Comparison of ENCODE assay signal across 9 cellular contexts in genomic region chr1:24929876-24930702, GRCh38. TPM values are rescaled to one million over a fixed set of nuclear protein-coding genes. Genes with fewer than 3 reads are reported as not detected.
A peak's percentile ranks its signal among the peaks of the same experiment; 100 is the strongest.
DNase-seq lines count a peak whose midpoint lies in the region; ATAC-seq and TF ChIP-seq lines count a peak whose summit lies in the region.
"Had no signal": no experiment of that assay in that cellular context is flagged by ENCODE, and none has a peak within 500 bp of the region (broad histone marks: within the 10 kb centered on the region; RNA-seq: fewer than 3 reads in every experiment).

RUNX3 (minus strand) TSS chr1:24930276; CDS start chr1:24929868, 408 bp downstream.

- CTCF ChIA-PET in T-cell (lab: Charles Lee), result interaction anchor here (0.6 to 4.0 kb wide), 14 partner anchors 17 to 1760 kb away, joined by 3 to 19 read pairs (median 3); no protein-coding TSS in a partner anchor

- no peaks in the 10 kb centered on the region for H3K9me3 ChIP-seq in left lung

- H3K4me3 Mint-ChIP-seq in T-cell (peak within 1 kb of the TSS; percentile 96 to 98 (median 98)), HFFc6 (no peak within 1 kb of the TSS)
- peak within 1 kb of the TSS; percentile 97 for H3K4me3 Mint-ChIP-seq in activated naive CD8-positive, alpha-beta T cell treated with anti-CD3 and anti-CD28 coated beads for 36 hours

- peak within 1 kb of the TSS; percentile 17 to 57 for H3K4me3 ChIP-seq in left lung

- TF ChIP-seq CTCF in left lung (IDR thresholded peaks at IDR 0.05), result peak in 1 of 2 donors; percentile 13
- TF ChIP-seq CTCF in HFFc6 (IDR thresholded peaks at IDR 0.05), result no peak

- ATAC-seq in GM21526 (IDR thresholded peaks at IDR 0.05; ENCODE audit: low FRiP score, unreplicated experiment) (peak; percentile 64), T-cell (replicated peaks in 1 of 4) (peak; percentile 80 to 87 (median 82)), left lung (peak; percentile 69)

- intact Hi-C loops in left lung (cut with DNase I), result loop anchor here in 1 of 2 donors (10.0 kb wide), 2 partner anchors 105 to 175 kb away; no protein-coding TSS in a partner anchor

- peak; percentile 76 for DNase-seq in GF-D8 (lab: John Stamatoyannopoulos, UW)
- DNase-seq in HuH-7 (ENCODE audit: low spot score), result peak; percentile 73
- DNase-seq in T-cell, result peak; percentile 85 to 95 (median 92)
- DNase-seq in activated naive CD8-positive, alpha-beta T cell treated with anti-CD3 and anti-CD28 coated beads for 36 hours, result peak; percentile 96
- DNase-seq in left lung, result peak; percentile 86 to 94
- peak; percentile 89 for DNase-seq in stimulated activated CD8-positive, alpha-beta memory T cell treated with anti-CD3 and anti-CD28 coated beads, Interleukin-12 subunit alpha, Interleukin-12 subunit beta, amount 100 ng/mL, for 4 hours (ENCODE audit: low read depth)
- DNase-seq in HFFc6, result no peak

- peaks cover 9 to 65% of the 10 kb centered on the region in 2 donors for H3K4me1 ChIP-seq in left lung

- H3K36me3 ChIP-seq in left lung, result no peaks in the 10 kb centered on the region

- peak within 1 kb of the TSS; percentile 56 to 81 for H3K27ac ChIP-seq in left lung
- H3K27ac ChIP-seq: epithelial cell of prostate had no signal

- H3K9me3 Mint-ChIP-seq in T-cell (no peaks in the 10 kb centered on the region), HFFc6 (no peaks in the 10 kb centered on the region)
- H3K9me3 Mint-ChIP-seq in activated naive CD8-positive, alpha-beta T cell treated with anti-CD3 and anti-CD28 coated beads for 36 hours, result no peaks in the 10 kb centered on the region

- H3K27ac Mint-ChIP-seq in T-cell (peak within 1 kb of the TSS; percentile 89 to 96), HFFc6 (no peak within 1 kb of the TSS)
- peak within 1 kb of the TSS; percentile 95 for H3K27ac Mint-ChIP-seq in activated naive CD8-positive, alpha-beta T cell treated with anti-CD3 and anti-CD28 coated beads for 36 hours

- POLR2A ChIA-PET in T-cell (lab: Charles Lee), result interaction anchor here (0.6 to 10.4 kb wide), 9 partner anchors 8 to 292 kb away, joined by 3 to 91 read pairs (median 3); no protein-coding TSS in a partner anchor

- peaks cover 16% of the 10 kb centered on the region for H3K36me3 Mint-ChIP-seq in T-cell
- H3K36me3 Mint-ChIP-seq in activated naive CD8-positive, alpha-beta T cell treated with anti-CD3 and anti-CD28 coated beads for 36 hours, result peaks cover 70% of the 10 kb centered on the region
- no peaks in the 10 kb centered on the region for H3K36me3 Mint-ChIP-seq in HFFc6 (ENCODE audit: low read depth)

- H3K27me3 Mint-ChIP-seq in T-cell (no peaks in the 10 kb centered on the region), HFFc6 (ENCODE audit: insufficient read depth) (peaks cover 64% of the 10 kb centered on the region)
- no peaks in the 10 kb centered on the region for H3K27me3 Mint-ChIP-seq in activated naive CD8-positive, alpha-beta T cell treated with anti-CD3 and anti-CD28 coated beads for 36 hours

- H3K27me3 ChIP-seq in left lung, result peaks cover 93 to 99% of the 10 kb centered on the region in 2 donors

- H3K4me1 Mint-ChIP-seq in T-cell, result peaks cover 48 to 64% (median 64%) of the 10 kb centered on the region in 3 donors
- peaks cover 57% of the 10 kb centered on the region for H3K4me1 Mint-ChIP-seq in activated naive CD8-positive, alpha-beta T cell treated with anti-CD3 and anti-CD28 coated beads for 36 hours
- peaks cover 25% of the 10 kb centered on the region for H3K4me1 Mint-ChIP-seq in HFFc6 (ENCODE audit: low read depth)

RNA-seq across cellular contexts. Expression of gene RUNX3, which starts in this region (rescaled TPM):
- 100 to 1,000 TPM; 140 to 220 (median 145) TPM for total RNA-seq in T-cell
- total RNA-seq in activated naive CD8-positive, alpha-beta T cell treated with anti-CD3 and anti-CD28 coated beads for 36 hours, result 100 to 1,000 TPM; 144 TPM
- 1 to 10 TPM; 2.7 to 8.7 TPM for total RNA-seq in left lung
- total RNA-seq in HFFc6 (2021; fragmentation: NEBNext Ultra II Directional; extraction: Animal tissue kit (Norgen Biotek cat#: 25700)), result not detected

Comparison
In these comparisons a context has a peak if more than half of its experiments do, and no peak if none do; other contexts are left out.
1. RNA of gene RUNX3 (total RNA-seq): 140 to 220 TPM in T-cell and 144 TPM in activated naive CD8-positive, alpha-beta T cell treated with anti-CD3 and anti-CD28 coated beads for 36 hours; 2.7 to 8.7 TPM in left lung and not detected in HFFc6; every median in the first group is over 10 times any median in the second.
2. Peak in every context shown above with its lines, with median percentiles within 50 percentile points of each other: ATAC-seq.